ENCODE assay signal across 8 cellular contexts in genomic region chr9:129175825-129176633, GRCh38. TPM values are rescaled to one million over a fixed set of nuclear protein-coding genes. Genes with fewer than 3 reads are reported as not detected.
DNase-seq lines count a peak whose midpoint lies in the region; ATAC-seq lines count a peak whose summit lies in the region.

No MANE protein-coding gene starts in this region.

- peak; percentile 49 to 71 (median 55) for DNase-seq in CD4-positive, CD25-positive, alpha-beta regulatory T cell
- DNase-seq in H7 (peak; percentile 95), NOMO-1 (lab: John Stamatoyannopoulos, UW; ENCODE audit: unreplicated experiment in 2 of 2) (peak; percentile 85 to 87), middle frontal gyrus (ENCODE audit: extremely low spot score, low spot score) (peak; percentile 52)
- peak; percentile 78 to 84 for DNase-seq in activated T-cell treated with anti-CD3 and anti-CD28 coated beads, Interleukin-2, amount 50 U/mL, for 48 hours

- peaks cover 2% of the 10 kb centered on the region for H3K27me3 ChIP-seq in CD4-positive, CD25-positive, alpha-beta regulatory T cell (ENCODE audit: control insufficient read depth, insufficient read depth, low read length)
- H3K27me3 ChIP-seq in H7 (ENCODE audit: control insufficient read depth, insufficient read depth, low read length), result peaks cover 61% of the 10 kb centered on the region
- no peaks in the 10 kb centered on the region for H3K27me3 ChIP-seq in esophagus (ENCODE audit: control insufficient read depth in 1 of 2, insufficient read depth in 2 of 2, low read length in 2 of 2)

- H3K4me3 Mint-ChIP-seq in CD4-positive, CD25-positive, alpha-beta regulatory T cell, result peak overlapping the region; percentile 90 to 97 (median 92)
- H3K4me3 Mint-ChIP-seq in stimulated activated naive CD8-positive, alpha-beta T cell treated with anti-CD3 and anti-CD28 coated beads, Interleukin-15, Interleukin-2, amounts not matched to agents 100 ng/mL and 50 ng/mL, for 24 hours, result peak overlapping the region; percentile 84

- no peaks in the 10 kb centered on the region for H3K9me3 ChIP-seq in CD4-positive, CD25-positive, alpha-beta regulatory T cell (ENCODE audit: control insufficient read depth in 2 of 2, low read length in 2 of 2)
- no peaks in the 10 kb centered on the region for H3K9me3 ChIP-seq in esophagus (ENCODE audit: control insufficient read depth in 2 of 2, insufficient read depth in 1 of 2, low read depth in 1 of 2, low read length in 1 of 2)

- no peaks in the 10 kb centered on the region for H3K9me3 Mint-ChIP-seq in CD4-positive, CD25-positive, alpha-beta regulatory T cell
- no peaks in the 10 kb centered on the region for H3K9me3 Mint-ChIP-seq in stimulated activated naive CD8-positive, alpha-beta T cell treated with anti-CD3 and anti-CD28 coated beads, Interleukin-15, Interleukin-2, amounts not matched to agents 100 ng/mL and 50 ng/mL, for 24 hours

- peaks cover 43% of the 10 kb centered on the region for H3K4me1 ChIP-seq in CD4-positive, CD25-positive, alpha-beta regulatory T cell (ENCODE audit: control insufficient read depth, insufficient read depth, low read length, poor library complexity, severe bottlenecking)
- H3K4me1 ChIP-seq in esophagus (ENCODE audit: control insufficient read depth in 2 of 2, insufficient read depth in 2 of 2, low read length in 1 of 2), result peaks cover 2 to 12% of the 10 kb centered on the region in 2 donors

- peak overlapping the region; percentile 61 for H3K27ac ChIP-seq in CD4-positive, CD25-positive, alpha-beta regulatory T cell (ENCODE audit: insufficient read depth, low read length, poor library complexity, severe bottlenecking)
- H3K27ac ChIP-seq in esophagus (ENCODE audit: low read depth in 2 of 2, low read length in 1 of 2), result peak overlapping the region; percentile 99

- ATAC-seq in CD4-positive, CD25-positive, alpha-beta regulatory T cell (ENCODE audit: low read depth in 2 of 2), result no peak
- ATAC-seq in GM19351 (IDR thresholded peaks at IDR 0.05; ENCODE audit: unreplicated experiment), result no peak

- 1% methylated on average over 47 of the region's 47 CpGs for WGBS in esophagus, 2 donors

- H3K4me1 Mint-ChIP-seq in CD4-positive, CD25-positive, alpha-beta regulatory T cell, result peaks cover 0 to 20% (median 6%) of the 10 kb centered on the region in 4 donors
- peaks cover 13% of the 10 kb centered on the region for H3K4me1 Mint-ChIP-seq in stimulated activated naive CD8-positive, alpha-beta T cell treated with anti-CD3 and anti-CD28 coated beads, Interleukin-15, Interleukin-2, amounts not matched to agents 100 ng/mL and 50 ng/mL, for 24 hours (ENCODE audit: low read depth)

- H3K36me3 Mint-ChIP-seq in CD4-positive, CD25-positive, alpha-beta regulatory T cell, result no peaks in the 10 kb centered on the region
- no peaks in the 10 kb centered on the region for H3K36me3 Mint-ChIP-seq in stimulated activated naive CD8-positive, alpha-beta T cell treated with anti-CD3 and anti-CD28 coated beads, Interleukin-15, Interleukin-2, amounts not matched to agents 100 ng/mL and 50 ng/mL, for 24 hours (ENCODE audit: low read depth)

- no peaks in the 10 kb centered on the region for H3K36me3 ChIP-seq in CD4-positive, CD25-positive, alpha-beta regulatory T cell (ENCODE audit: control insufficient read depth, insufficient read depth, low read length)
- H3K36me3 ChIP-seq in H7 (replicated peaks; ENCODE audit: control insufficient read depth, insufficient read depth, low read length), result no peaks in the 10 kb centered on the region
- no peaks in the 10 kb centered on the region for H3K36me3 ChIP-seq in esophagus (ENCODE audit: control insufficient read depth in 2 of 2, insufficient read depth in 2 of 2, low read length in 1 of 2)

- peak overlapping the region; percentile 84 for H3K4me3 ChIP-seq in CD4-positive, CD25-positive, alpha-beta regulatory T cell (ENCODE audit: low read depth, low read length)
- peak overlapping the region; percentile 71 for H3K4me3 ChIP-seq in H7 (ENCODE audit: insufficient read depth, low read depth, low read length)
- H3K4me3 ChIP-seq in esophagus (ENCODE audit: low read depth in 1 of 2, low read length in 2 of 2), result peak overlapping the region; percentile 63 to 86

- H3K27me3 Mint-ChIP-seq in CD4-positive, CD25-positive, alpha-beta regulatory T cell, result peaks cover 31% of the 10 kb centered on the region
- H3K27me3 Mint-ChIP-seq in stimulated activated naive CD8-positive, alpha-beta T cell treated with anti-CD3 and anti-CD28 coated beads, Interleukin-15, Interleukin-2, amounts not matched to agents 100 ng/mL and 50 ng/mL, for 24 hours, result peaks cover 11% of the 10 kb centered on the region

- peak overlapping the region; percentile 23 to 73 (median 71) for H3K27ac Mint-ChIP-seq in CD4-positive, CD25-positive, alpha-beta regulatory T cell
- H3K27ac Mint-ChIP-seq in stimulated activated naive CD8-positive, alpha-beta T cell treated with anti-CD3 and anti-CD28 coated beads, Interleukin-15, Interleukin-2, amounts not matched to agents 100 ng/mL and 50 ng/mL, for 24 hours, result peak overlapping the region; percentile 26

RNA-seq across cellular contexts. Expression of gene IER5L, which starts 2.0 kb away (rescaled TPM):
- total RNA-seq in CD4-positive, CD25-positive, alpha-beta regulatory T cell, result 2.7 TPM
- not detected for polyA plus RNA-seq in CD4-positive, CD25-positive, alpha-beta regulatory T cell
- total RNA-seq in H7 (2014; rRNA removed; shearing (Covaris generic)), result 11.1 and 13.3 TPM in 2 replicates
- polyA plus RNA-seq in esophagus, result 1 to 10 TPM; 5.4 to 8.4 TPM
